11 cellular contexts compared by ENCODE assay signal in the genomic region with DNA sequence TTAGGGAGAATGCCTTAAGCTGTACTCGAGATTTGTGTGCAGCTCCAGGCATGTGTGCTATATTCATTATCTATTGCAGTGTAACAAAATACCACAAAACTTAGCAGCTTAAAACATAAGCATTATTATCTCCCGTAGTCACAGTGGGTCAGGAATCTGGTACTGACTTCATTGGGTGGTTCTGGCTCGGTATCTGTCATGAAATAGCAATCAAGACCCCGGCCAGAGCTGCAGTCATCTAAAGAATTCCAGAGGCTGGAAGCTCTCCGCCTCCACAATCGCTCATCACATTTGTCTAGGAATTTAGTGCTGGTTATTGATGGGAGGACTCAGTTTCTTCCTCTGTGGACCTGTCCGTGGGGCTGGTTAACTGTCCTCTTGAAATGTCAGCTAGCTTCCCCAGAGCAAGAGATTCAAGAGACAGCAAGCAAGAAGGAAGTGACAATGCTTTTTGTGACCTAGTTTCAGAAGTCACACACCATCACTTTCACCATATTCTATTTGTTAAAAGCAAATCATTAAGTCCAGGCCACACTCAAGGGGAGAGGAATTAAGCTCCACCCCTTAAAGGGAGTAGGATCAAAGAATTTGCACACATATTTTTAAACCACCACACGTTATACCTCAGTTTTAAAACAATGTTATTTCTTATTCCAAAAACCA.
"Had no signal": no experiment of that assay in that cellular context is flagged by ENCODE, and none has a peak within 500 bp of the region (broad histone marks: within the 10 kb centered on the region; RNA-seq: fewer than 3 reads in every experiment).

No MANE protein-coding gene starts in this region.

- DNase-seq: activated CD4-positive, alpha-beta T cell treated with anti-CD3 and anti-CD28 coated beads, Interleukin-2, amount 10 ng/mL, durations not matched to agents 24 days and 14 days; activated naive CD4-positive, alpha-beta T cell treated with anti-CD3 and anti-CD28 coated beads, Interleukin-2, amount 10 ng/mL, durations not matched to agents 7 days and 5 days; adrenal gland; body of pancreas; glutamatergic neuron; nephron progenitor cell; stimulated activated CD4-positive, alpha-beta T cell treated with anti-CD3 and anti-CD28 coated beads, Interleukin-15, amount 100 ng/mL, for 24 hours; stimulated activated CD4-positive, alpha-beta T cell treated with anti-CD3 and anti-CD28 coated beads, Interleukin-4, amount 100 ng/mL, for 24 hours; T-cell had no signal

- H3K27me3 ChIP-seq: adrenal gland, body of pancreas, esophagus muscularis mucosa had no signal

- H3K36me3 ChIP-seq: adrenal gland had no signal

- H3K9me3 ChIP-seq: adrenal gland, body of pancreas, esophagus muscularis mucosa had no signal

- ATAC-seq: body of pancreas, left lobe of liver, T-cell had no signal

- H3K27ac ChIP-seq: adrenal gland, body of pancreas had no signal

- H3K4me3 ChIP-seq: adrenal gland, body of pancreas, esophagus muscularis mucosa had no signal
